In the genomic region with DNA sequence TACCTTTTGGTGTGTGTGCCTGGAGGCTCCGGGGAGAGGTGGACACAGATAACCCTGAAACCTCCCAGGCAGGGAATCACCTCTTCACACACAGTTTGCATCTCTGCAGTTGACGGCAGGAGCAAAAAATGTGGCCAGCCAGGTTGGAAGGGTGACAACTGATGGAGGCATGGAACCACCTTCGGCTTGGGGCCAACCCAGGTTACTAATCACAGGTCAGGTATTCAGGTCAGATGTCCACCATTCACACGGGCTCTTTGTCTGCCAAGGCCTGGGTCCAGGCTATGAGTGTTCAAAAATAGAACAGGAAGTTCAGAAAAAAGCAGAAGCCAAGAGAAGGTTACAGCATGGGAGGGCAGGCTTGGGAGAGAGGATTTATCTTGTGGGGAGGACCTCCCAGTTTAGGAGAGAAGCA, we compare ENCODE assay signal across 15 cellular contexts.
DNase-seq lines count a peak whose midpoint lies in the region; ATAC-seq, FAIRE-seq and TF ChIP-seq lines count a peak whose summit lies in the region.
"Had no signal": no experiment of that assay in that cellular context is flagged by ENCODE, and none has a peak within 500 bp of the region (broad histone marks: within the 10 kb centered on the region; RNA-seq: fewer than 3 reads in every experiment).

No MANE protein-coding gene starts in this region.

- H3K27me3 Mint-ChIP-seq in T-helper 17 cell: no peaks in the 10 kb centered on the region
- H3K27me3 Mint-ChIP-seq: CD8-positive, alpha-beta memory T cell had no signal

- H3K4ac ChIP-seq in trophoblast cell (ENCODE audit: low read depth, low read length): no peak overlapping the region

- no peak overlapping the region for H2AFZ ChIP-seq in trophoblast cell (ENCODE audit: insufficient read depth, low read length, poor library complexity)

- no peak overlapping the region for H4K8ac ChIP-seq in trophoblast cell (ENCODE audit: low read depth, low read length)

- no peak overlapping the region for H3K18ac ChIP-seq in trophoblast cell (ENCODE audit: low read length)

- peak overlapping the region; percentile 81 for H3K27ac ChIP-seq in cardiac muscle cell
- H3K27ac ChIP-seq in trophoblast cell (ENCODE audit: low read depth, low read length): peak overlapping the region; percentile 4
- H3K27ac ChIP-seq: gastroesophageal sphincter had no signal

- peaks cover 23% of the 10 kb centered on the region for H3K4me1 ChIP-seq in cardiac muscle cell (ENCODE audit: low read depth)
- peaks cover 14 to 17% of the 10 kb centered on the region in 2 experiments for H3K4me1 ChIP-seq in trophoblast cell (ENCODE audit: control insufficient read depth in 1 of 2, insufficient read depth in 2 of 2, low read length in 2 of 2)

- no peaks in the 10 kb centered on the region for H3K79me1 ChIP-seq in trophoblast cell (ENCODE audit: low read length)

- no peak overlapping the region for H3K9ac ChIP-seq in trophoblast cell (ENCODE audit: low read length)

- H2BK12ac ChIP-seq in trophoblast cell (ENCODE audit: low read length): no peak overlapping the region

- no peak overlapping the region for H2AK5ac ChIP-seq in trophoblast cell (ENCODE audit: low read length)

- WGBS in trophoblast cell (ENCODE audit: extremely low coverage, insufficient coverage, insufficient read length): no CpG with 5 or more reads among the region's 4 CpGs

- no peak for TF ChIP-seq CTCF in cardiac muscle cell (IDR thresholded peaks at IDR 0.05; ENCODE audit: low read depth, low read length)
- TF ChIP-seq CTCF in D721Med (IDR thresholded peaks at IDR 0.05; ENCODE audit: insufficient read depth, missing control alignments): no peak

- H3K4me2 ChIP-seq in trophoblast cell (ENCODE audit: low read length): no peak overlapping the region

- H2BK5ac ChIP-seq in trophoblast cell (ENCODE audit: low read depth, low read length, poor library complexity): no peak overlapping the region

- no peak for ATAC-seq in T-helper 17 cell
- ATAC-seq: gastroesophageal sphincter had no signal

- H4K91ac ChIP-seq in trophoblast cell (ENCODE audit: low read depth, low read length): no peak overlapping the region

- no peaks in the 10 kb centered on the region for H3K36me3 ChIP-seq in cardiac muscle cell
- no peaks in the 10 kb centered on the region for H3K36me3 ChIP-seq in trophoblast cell (ENCODE audit: control insufficient read depth in 1 of 2, insufficient read depth in 2 of 2, low read length in 2 of 2)
- H3K36me3 ChIP-seq: gastroesophageal sphincter had no signal

- H3K23ac ChIP-seq in trophoblast cell (ENCODE audit: low read length): no peak overlapping the region

- H3K27ac Mint-ChIP-seq in T-helper 17 cell: peak overlapping the region; percentile 51
- H3K27ac Mint-ChIP-seq: nephron had no signal

- FAIRE-seq in D721Med (lab: Jason Lieb, UNC): no peak
- FAIRE-seq: kidney had no signal

- H3K27me3 ChIP-seq in cardiac muscle cell (no peaks in the 10 kb centered on the region), trophoblast cell (ENCODE audit: insufficient read depth, low read length) (no peaks in the 10 kb centered on the region)
- H3K27me3 ChIP-seq: gastroesophageal sphincter had no signal

- H3K9me3 ChIP-seq in T-helper 17 cell (ENCODE audit: control insufficient read depth, low read length, poor library complexity, severe bottlenecking) (no peaks in the 10 kb centered on the region), cardiac muscle cell (ENCODE audit: low read depth) (no peaks in the 10 kb centered on the region), trophoblast cell (ENCODE audit: insufficient read depth, low read depth, low read length) (peaks cover 2% of the 10 kb centered on the region)
- H3K9me3 ChIP-seq: gastroesophageal sphincter had no signal

- no peaks in the 10 kb centered on the region for H3K79me2 ChIP-seq in trophoblast cell (ENCODE audit: control insufficient read depth, insufficient read depth, low read length, poor library complexity)

- no peak overlapping the region for H2BK120ac ChIP-seq in trophoblast cell (ENCODE audit: insufficient read depth, low read length, poor library complexity)

- peaks cover 6% of the 10 kb centered on the region for H3K4me1 Mint-ChIP-seq in T-helper 17 cell
- H3K4me1 Mint-ChIP-seq: CD8-positive, alpha-beta memory T cell had no signal

- no peak overlapping the region for H4K12ac ChIP-seq in trophoblast cell (ENCODE audit: low read depth, low read length)

- peak; percentile 55 for DNase-seq in KBM-7
- DNase-seq in T-helper 17 cell: no peak
- peak in 1 of 2 donors; percentile 12 for DNase-seq in cardiac muscle cell (ENCODE audit: low read depth in 1 of 2, low spot score in 1 of 2)
- peak; percentile 98 to 99 for DNase-seq in trophoblast cell
- no peak for DNase-seq in AG08395 (ENCODE audit: low spot score)
- no peak for DNase-seq in D721Med (ENCODE audit: insufficient read length, low spot score)
- DNase-seq in stimulated activated naive CD4-positive, alpha-beta T cell treated with Interleukin-2 at 50 U/mL for 16 hours (lab: John Stamatoyannopoulos, UW): no peak
- no peak for DNase-seq in T-helper 9 cell
- DNase-seq: activated CD4-positive, alpha-beta T cell treated with anti-CD3 and anti-CD28 coated beads for 1 hour; CD8-positive, alpha-beta memory T cell; effector CD8-positive, alpha-beta T cell; kidney; NCI-H1694 treated with DMSO at 0.1 percent for 48 hours had no signal

- H3K4me3 Mint-ChIP-seq in T-helper 17 cell: no peak overlapping the region
- H3K4me3 Mint-ChIP-seq: CD8-positive, alpha-beta memory T cell; nephron had no signal

- H3K14ac ChIP-seq in trophoblast cell (ENCODE audit: low read length): no peak overlapping the region

- H3K36me3 Mint-ChIP-seq in T-helper 17 cell (ENCODE audit: low read depth): no peaks in the 10 kb centered on the region

- in situ Hi-C loops in KBM-7 (cut with MboI; ENCODE audit: low pct_unique_long_range_greater_than_20kb, low sequenced_read_pairs): no loop called here

- no peak overlapping the region for H3K4me3 ChIP-seq in cardiac muscle cell
- H3K4me3 ChIP-seq in trophoblast cell (ENCODE audit: low read depth, low read length): no peak overlapping the region
- H3K4me3 ChIP-seq: gastroesophageal sphincter had no signal

Comparison
In these comparisons a context has a peak if more than half of its experiments do, and no peak if none do; other contexts are left out.
1. DNase-seq: peak in KBM-7 (single experiment) and trophoblast cell (2 of 2); none in T-helper 17 cell (0 of 3), AG08395 (single experiment), D721Med (single experiment), stimulated activated naive CD4-positive, alpha-beta T cell treated with Interleukin-2 at 50 U/mL for 16 hours (single experiment) and T-helper 9 cell (single experiment).